Comparison of ENCODE assay signal across 9 cellular contexts in genomic region chr14:105185001-105185400, GRCh38.
"Had no signal": no experiment of that assay in that cellular context is flagged by ENCODE, and none has a peak within 500 bp of the region (broad histone marks: within the 10 kb centered on the region; RNA-seq: fewer than 3 reads in every experiment).

No MANE protein-coding gene starts in this region.

- H3K27ac ChIP-seq: GM23248, HL-60 had no signal

- FAIRE-seq: HepG2 had no signal

- H3K36me3 ChIP-seq: HAP-1 had no signal

- H3K36me3 Mint-ChIP-seq: IgD-negative memory B cell had no signal

- DNase-seq: GM23248, GOT3, H7, HFFc6, KBM-7 had no signal

- H3K4me3 ChIP-seq: GM23248, HAP-1 had no signal

- H3K27ac Mint-ChIP-seq: HFFc6, IgD-negative memory B cell had no signal

- H3K4me3 Mint-ChIP-seq: HFFc6 had no signal
